8 cellular contexts compared by ENCODE assay signal in genomic region chr16:29961127-29961478, GRCh38. TPM values are rescaled to one million over a fixed set of nuclear protein-coding genes. Genes with fewer than 3 reads are reported as not detected.
DNase-seq lines count a peak whose midpoint lies in the region; ATAC-seq and TF ChIP-seq lines count a peak whose summit lies in the region.

No MANE protein-coding gene starts in this region.

- no peak for DNase-seq in LNCaP clone FGC (ENCODE audit: low read depth)
- no peak for DNase-seq in colonic mucosa
- no peak for DNase-seq in neural crest cell (ENCODE audit: low read depth, low spot score)
- no peak for DNase-seq in stimulated activated CD8-positive, alpha-beta memory T cell treated with anti-CD3 and anti-CD28 coated beads, Interleukin-4, amount 100 ng/mL, for 48 hours
- DNase-seq in MV-4-11 (lab: John Stamatoyannopoulos, UW), result no peak
- DNase-seq in UCSD-AML1 (lab: John Stamatoyannopoulos, UW; ENCODE audit: unreplicated experiment), result no peak

- H3K27me3 ChIP-seq in colonic mucosa, result no peaks in the 10 kb centered on the region

- no peak overlapping the region for H3K27ac Mint-ChIP-seq in neural crest cell (ENCODE audit: unreplicated experiment)

- H3K4me3 ChIP-seq in LNCaP clone FGC (ENCODE audit: low read depth, low read length), result peak overlapping the region; percentile 66
- peak overlapping the region; percentile 72 for H3K4me3 ChIP-seq in colonic mucosa

- no peak for ATAC-seq in HG03175 (IDR thresholded peaks at IDR 0.05; ENCODE audit: unreplicated experiment)

- no peaks in the 10 kb centered on the region for H3K27me3 Mint-ChIP-seq in neural crest cell (ENCODE audit: low read depth)

- peak overlapping the region; percentile 91 to 97 for H3K9ac ChIP-seq in colonic mucosa (ENCODE audit: low read depth in 2 of 2, low read length in 2 of 2)

- H3K4me1 ChIP-seq in colonic mucosa, result peaks cover 9% of the 10 kb centered on the region

- H3K27ac ChIP-seq in C4-2B, result peak overlapping the region; percentile 75
- H3K27ac ChIP-seq in colonic mucosa, result peak overlapping the region; percentile 98

- H3K36me3 Mint-ChIP-seq in neural crest cell (ENCODE audit: low read depth), result no peaks in the 10 kb centered on the region

- no peaks in the 10 kb centered on the region for H3K9me3 ChIP-seq in colonic mucosa

- no peaks in the 10 kb centered on the region for H3K9me3 Mint-ChIP-seq in neural crest cell

- TF ChIP-seq CTCF in C4-2B (conservative IDR thresholded peaks at IDR 0.05), result no peak
- TF ChIP-seq CTCF in LNCaP clone FGC (IDR thresholded peaks at IDR 0.05; ENCODE audit: control insufficient read depth, extremely low read depth, insufficient read depth), result no peak
- TF ChIP-seq CTCF in colonic mucosa (IDR thresholded peaks at IDR 0.05), result no peak
- no peak for TF ChIP-seq CTCF in neural crest cell (conservative IDR thresholded peaks at IDR 0.05)

- intact Hi-C loops in colonic mucosa (cut with DNase I), result no loop called here

- no peaks in the 10 kb centered on the region for H3K36me3 ChIP-seq in colonic mucosa

- peak overlapping the region; percentile 86 for H3K4me3 Mint-ChIP-seq in neural crest cell

- peaks cover 25% of the 10 kb centered on the region for H3K4me1 Mint-ChIP-seq in neural crest cell

RNA-seq across cellular contexts. Expression of gene TMEM219, which starts 0.8 kb away (rescaled TPM):
- total RNA-seq in colonic mucosa (100 to 1,000 TPM; 149 to 174 TPM), neural crest cell (70.7 and 74.0 TPM in 2 replicates)

RNA-seq across cellular contexts. Expression of gene TAOK2, which starts 12.6 kb away (rescaled TPM):
- total RNA-seq in colonic mucosa (10 to 100 TPM; 37.4 to 62.3 TPM), neural crest cell (67.7 and 73.2 TPM in 2 replicates)

RNA-seq across cellular contexts. Expression of gene HIRIP3, which starts 34.3 kb away (rescaled TPM):
- total RNA-seq in colonic mucosa (10 to 100 TPM in 1 of 2 donors, 1 to 10 TPM in 1; 7.5 to 18.4 TPM), neural crest cell (31.8 and 34.8 TPM in 2 replicates)

RNA-seq across cellular contexts. Expression of gene INO80E, which starts 34.9 kb away (rescaled TPM):
- total RNA-seq in colonic mucosa (10 to 100 TPM; 46.9 to 80.2 TPM), neural crest cell (81.9 and 88.6 TPM in 2 replicates)

RNA-seq across cellular contexts. Expression of gene KCTD13, which starts 35.1 kb away (rescaled TPM):
- 10 to 100 TPM; 17.7 to 28.8 TPM for total RNA-seq in colonic mucosa
- 24.3 and 25.2 TPM in 2 replicates for total RNA-seq in neural crest cell
